Comparison of ENCODE assay signal across 13 cellular contexts in the genomic region with DNA sequence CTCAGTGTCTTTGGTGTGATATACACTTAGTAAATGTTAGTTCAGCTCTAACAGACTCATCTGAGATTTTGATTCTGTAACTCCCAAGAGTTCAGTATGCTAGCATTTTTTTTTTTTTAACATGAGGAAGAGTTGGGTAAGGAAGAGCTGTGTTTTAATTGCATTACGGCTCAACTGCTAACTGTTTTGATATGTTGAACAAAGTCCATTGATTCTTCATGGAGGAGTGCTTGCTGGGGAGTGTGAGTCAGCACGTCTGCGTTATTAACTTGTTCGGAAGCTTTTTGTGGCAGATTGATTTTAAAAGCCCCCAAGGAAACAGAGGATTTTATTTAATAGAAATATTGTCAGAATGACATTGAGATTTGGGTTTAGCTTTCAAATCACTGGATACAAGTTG. TPM values are rescaled to one million over a fixed set of nuclear protein-coding genes. Genes with fewer than 3 reads are reported as not detected.
A peak's percentile ranks its signal among the peaks of the same experiment; 100 is the strongest.
DNase-seq lines count a peak whose midpoint lies in the region; ATAC-seq and TF ChIP-seq lines count a peak whose summit lies in the region.
"Had no signal": no experiment of that assay in that cellular context is flagged by ENCODE, and none has a peak within 500 bp of the region (broad histone marks: within the 10 kb centered on the region; RNA-seq: fewer than 3 reads in every experiment).

No MANE protein-coding gene starts in this region.

- 93% methylated on average over 4 of the region's 4 CpGs for WGBS in heart right ventricle, 2 donors
- 92 to 96% methylated on average over 4 of the region's 4 CpGs for WGBS in upper lobe of left lung, 2 donors

- H3K27ac ChIP-seq in heart right ventricle (peak overlapping the region in 7 of 10 donors; percentile 43 to 83 (median 73)), upper lobe of left lung (peak overlapping the region; percentile 60 to 80 (median 74))
- H3K27ac ChIP-seq: BLaER1 had no signal

- H3K27me3 ChIP-seq in heart right ventricle: no peaks in the 10 kb centered on the region
- H3K27me3 ChIP-seq in upper lobe of left lung: no peaks in the 10 kb centered on the region
- no peaks in the 10 kb centered on the region for H3K27me3 ChIP-seq in H7 (ENCODE audit: control insufficient read depth, insufficient read depth, low read length)
- H3K27me3 ChIP-seq: BLaER1 had no signal

- H3K36me3 ChIP-seq in heart right ventricle: no peaks in the 10 kb centered on the region
- no peaks in the 10 kb centered on the region for H3K36me3 ChIP-seq in upper lobe of left lung
- no peaks in the 10 kb centered on the region for H3K36me3 ChIP-seq in H7 (replicated peaks; ENCODE audit: control insufficient read depth, insufficient read depth, low read length)

- DNase-seq in heart right ventricle (no peak), cardiac septum (ENCODE audit: low spot score) (no peak), kidney tubule cell (ENCODE audit: low spot score) (peak; percentile 37), upper lobe of left lung (no peak), H7 (no peak)
- DNase-seq in stimulated activated CD4-positive, alpha-beta T cell treated with anti-CD3 and anti-CD28 coated beads, Interleukin-1b, Interleukin-23, amount 100 ng/mL, for 48 hours: no peak
- DNase-seq: naive B cell, NCI-H2227 treated with DMSO at 0.1 percent for 48 hours, RPMI8226 had no signal

- peaks cover 0 to 47% (median 9%) of the 10 kb centered on the region in 9 donors for H3K4me1 ChIP-seq in heart right ventricle
- H3K4me1 ChIP-seq in upper lobe of left lung: peaks cover 19 to 30% (median 26%) of the 10 kb centered on the region in 4 donors

- peak overlapping the region; percentile 57 for H3K4me3 Mint-ChIP-seq in activated T-helper 17 cell treated with anti-CD3 and anti-CD28 coated beads, Interleukin-2, amount 50 U/mL, for 72 hours
- H3K4me3 Mint-ChIP-seq: naive B cell; stimulated activated memory B cell treated with anti-CD40 and anti-IgM and Interleukin-4, amounts not matched to agents 10 μg/mL and 1 μg/mL and 100 μg/mL, for 72 hours had no signal

- TF ChIP-seq CTCF in heart right ventricle (IDR thresholded peaks at IDR 0.05) (no peak), upper lobe of left lung (IDR thresholded peaks at IDR 0.05) (no peak)

- H3K27me3 Mint-ChIP-seq in activated T-helper 17 cell treated with anti-CD3 and anti-CD28 coated beads, Interleukin-2, amount 50 U/mL, for 72 hours: no peaks in the 10 kb centered on the region
- H3K27me3 Mint-ChIP-seq: naive B cell; stimulated activated memory B cell treated with anti-CD40 and anti-IgM and Interleukin-4, amounts not matched to agents 10 μg/mL and 1 μg/mL and 100 μg/mL, for 72 hours had no signal

- H3K9me3 ChIP-seq in heart right ventricle (peaks cover 0 to 4% (median 0%) of the 10 kb centered on the region in 11 donors), upper lobe of left lung (no peaks in the 10 kb centered on the region)

- H3K9me3 Mint-ChIP-seq in activated T-helper 17 cell treated with anti-CD3 and anti-CD28 coated beads, Interleukin-2, amount 50 U/mL, for 72 hours: no peaks in the 10 kb centered on the region
- H3K9me3 Mint-ChIP-seq: stimulated activated memory B cell treated with anti-CD40 and anti-IgM and Interleukin-4, amounts not matched to agents 10 μg/mL and 1 μg/mL and 100 μg/mL, for 72 hours had no signal

- peaks cover 5% of the 10 kb centered on the region for H3K36me3 Mint-ChIP-seq in activated T-helper 17 cell treated with anti-CD3 and anti-CD28 coated beads, Interleukin-2, amount 50 U/mL, for 72 hours (ENCODE audit: low read depth)

- peak overlapping the region; percentile 73 for H3K27ac Mint-ChIP-seq in activated T-helper 17 cell treated with anti-CD3 and anti-CD28 coated beads, Interleukin-2, amount 50 U/mL, for 72 hours
- H3K27ac Mint-ChIP-seq: naive B cell; stimulated activated memory B cell treated with anti-CD40 and anti-IgM and Interleukin-4, amounts not matched to agents 10 μg/mL and 1 μg/mL and 100 μg/mL, for 72 hours had no signal

- H3K4me1 Mint-ChIP-seq in activated T-helper 17 cell treated with anti-CD3 and anti-CD28 coated beads, Interleukin-2, amount 50 U/mL, for 72 hours: peaks cover 39% of the 10 kb centered on the region

- no peak for TF ChIP-seq EP300 in upper lobe of left lung (IDR thresholded peaks at IDR 0.05)

- TF ChIP-seq POLR2A in upper lobe of left lung (IDR thresholded peaks at IDR 0.05): no peak

- H3K4me3 ChIP-seq in heart right ventricle: no peak overlapping the region
- H3K4me3 ChIP-seq in upper lobe of left lung: no peak overlapping the region
- H3K4me3 ChIP-seq in H7 (ENCODE audit: insufficient read depth, low read depth, low read length): no peak overlapping the region
- H3K4me3 ChIP-seq: BLaER1 had no signal

- intact Hi-C loops in heart right ventricle (cut with DNase I) (loop anchor here in 3 of 10 donors (5.0 kb wide), 3 partner anchors 36 to 49 kb away; a partner anchor contains a TSS), cardiac septum (cut with DNase I) (no loop called here)

- ATAC-seq in heart right ventricle (no peak), upper lobe of left lung (ENCODE audit: low FRiP score in 2 of 2) (no peak), HG02759 (IDR thresholded peaks at IDR 0.05; ENCODE audit: unreplicated experiment) (no peak)
- no peak for ATAC-seq in activated T-helper 17 cell treated with anti-CD3 and anti-CD28 coated beads, Interleukin-2, amount 50 U/mL, for 72 hours (replicated peaks)
- ATAC-seq: stimulated activated memory B cell treated with anti-CD40 and anti-IgM and Interleukin-4, amounts not matched to agents 10 μg/mL and 1 μg/mL and 100 μg/mL, for 72 hours had no signal

RNA-seq across cellular contexts. Expression of a gene that starts 45.8 kb away (rescaled TPM):
- 10 to 100 TPM in 6 of 10 donors, 1 to 10 TPM in 4; 7.4 to 28.0 (median 11.5) TPM for total RNA-seq in heart right ventricle
- polyA plus RNA-seq in heart right ventricle: 10 to 100 TPM in 1 of 2 donors, 1 to 10 TPM in 1; 6.6 to 13.3 TPM
- 12.5 TPM for total RNA-seq in cardiac septum
- 10 to 100 TPM; 43.0 to 45.4 TPM for total RNA-seq in activated T-helper 17 cell treated with anti-CD3 and anti-CD28 coated beads, Interleukin-2, amount 50 U/mL, for 72 hours
- total RNA-seq in upper lobe of left lung: 10 to 100 TPM in 4 of 6 donors, 1 to 10 TPM in 2; 8.5 to 23.3 (median 13.7) TPM
- 22.3 and 25.3 TPM in 2 replicates for total RNA-seq in H7 (2014; rRNA removed; shearing (Covaris generic))

RNA-seq across cellular contexts. Expression of a gene that starts 56.5 kb away (rescaled TPM):
- total RNA-seq in heart right ventricle (10 to 100 TPM; 44.5 to 67.1 (median 49.9) TPM), cardiac septum (43.4 TPM), upper lobe of left lung (10 to 100 TPM; 11.9 to 36.9 (median 29.8) TPM)
- 10 to 100 TPM; 28.5 to 32.3 TPM for polyA plus RNA-seq in heart right ventricle
- total RNA-seq in activated T-helper 17 cell treated with anti-CD3 and anti-CD28 coated beads, Interleukin-2, amount 50 U/mL, for 72 hours: 100 to 1,000 TPM in 1 of 2 donors, 10 to 100 TPM in 1; 83.0 to 112 TPM
- total RNA-seq in H7 (2014; rRNA removed; shearing (Covaris generic)): 27.5 and 27.8 TPM in 2 replicates
